Comparison of ENCODE assay signal across 8 cellular contexts in the genomic region with DNA sequence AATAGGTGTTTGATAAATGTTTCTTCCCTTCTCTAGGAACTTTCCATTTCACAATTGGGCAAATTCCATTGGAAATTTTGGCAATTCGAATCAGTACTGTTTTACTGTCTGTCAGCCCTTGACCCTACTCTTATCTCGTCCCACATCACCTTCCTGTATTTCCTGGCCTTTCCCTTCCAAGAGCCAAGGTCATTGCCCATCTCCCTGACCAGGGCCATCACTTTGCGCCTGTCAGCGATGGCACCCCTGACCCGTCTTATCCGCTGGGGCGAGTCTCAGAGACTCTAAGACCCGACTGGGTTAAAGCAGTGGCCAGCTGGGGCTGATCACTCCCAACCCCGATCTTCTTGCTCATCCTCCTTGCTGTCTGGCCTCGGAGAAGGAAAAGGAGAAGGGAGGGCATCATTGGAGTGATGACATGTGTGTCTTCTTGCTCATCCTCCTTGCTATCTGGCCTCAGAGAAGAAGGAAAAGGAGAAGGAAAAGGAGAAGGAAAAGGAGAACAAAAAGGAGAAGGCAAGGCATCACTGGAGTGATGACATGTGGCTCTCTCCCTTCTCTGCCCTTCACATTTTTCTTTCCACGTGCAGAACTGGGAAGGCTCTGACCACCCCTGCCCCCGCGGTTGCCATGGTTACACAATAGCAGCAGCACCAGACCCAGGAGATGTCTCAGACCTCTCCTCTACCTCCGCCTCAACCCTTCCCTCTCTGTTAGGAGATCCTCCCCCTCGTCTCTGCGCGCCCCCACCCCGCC. TPM values are rescaled to one million over a fixed set of nuclear protein-coding genes. Genes with fewer than 3 reads are reported as not detected.
A peak's percentile ranks its signal among the peaks of the same experiment; 100 is the strongest.
DNase-seq lines count a peak whose midpoint lies in the region; ATAC-seq and TF ChIP-seq lines count a peak whose summit lies in the region.

No MANE protein-coding gene starts in this region.

- peak overlapping the region; percentile 35 for H3K4me3 ChIP-seq in endocrine pancreas (ENCODE audit: control insufficient read depth, insufficient read depth, low read length)
- H3K4me3 ChIP-seq in mucosa of rectum (ENCODE audit: low read length in 2 of 2) = peak overlapping the region; percentile 64 to 71

- H3K36me3 ChIP-seq in endocrine pancreas (ENCODE audit: control insufficient read depth, insufficient read depth, low read length) (no peaks in the 10 kb centered on the region), mucosa of rectum (ENCODE audit: control insufficient read depth in 2 of 2, insufficient read depth in 2 of 2, low read length in 2 of 2) (no peaks in the 10 kb centered on the region)

- H3K9me3 ChIP-seq in endocrine pancreas (ENCODE audit: control insufficient read depth, low read length) (no peaks in the 10 kb centered on the region), mucosa of rectum (ENCODE audit: control insufficient read depth in 2 of 2, low read length in 2 of 2) (no peaks in the 10 kb centered on the region)

- no peaks in the 10 kb centered on the region for H3K4me1 ChIP-seq in endocrine pancreas (ENCODE audit: control insufficient read depth, insufficient read depth, low read length)
- no peaks in the 10 kb centered on the region for H3K4me1 ChIP-seq in mucosa of rectum (ENCODE audit: control insufficient read depth in 2 of 2, insufficient read depth in 2 of 2, low read length in 2 of 2)
- H3K4me1 ChIP-seq in foreskin keratinocyte = no peaks in the 10 kb centered on the region

- H3K27ac ChIP-seq in mucosa of rectum (ENCODE audit: low read depth in 2 of 2, low read length in 2 of 2) (peak overlapping the region in 1 of 2 donors; percentile 21), foreskin keratinocyte (no peak overlapping the region)

- H3K27me3 ChIP-seq in endocrine pancreas (ENCODE audit: control insufficient read depth, insufficient read depth, low read length) (peaks cover 7% of the 10 kb centered on the region), mucosa of rectum (ENCODE audit: control insufficient read depth in 2 of 2, insufficient read depth in 2 of 2, low read length in 2 of 2) (peaks cover 4 to 8% of the 10 kb centered on the region in 2 donors), foreskin keratinocyte (no peaks in the 10 kb centered on the region)

- no peak for TF ChIP-seq CTCF in foreskin keratinocyte (conservative IDR thresholded peaks at IDR 0.05)

- no peak for ATAC-seq in Right ventricle myocardium inferior
- no peak for ATAC-seq in Right ventricle myocardium superior (ENCODE audit: poor library complexity)
- no peak for ATAC-seq in activated CD4-positive, CD25-positive, alpha-beta regulatory T cell treated with anti-CD3 and anti-CD28 coated beads, Interleukin-2, amount 50 U/mL, for 24 hours
- ATAC-seq in foreskin keratinocyte = no peak
- no peak for ATAC-seq in HG02642 (IDR thresholded peaks at IDR 0.05; ENCODE audit: poor library complexity, unreplicated experiment)
- ATAC-seq in GM18511 (IDR thresholded peaks at IDR 0.05; ENCODE audit: unreplicated experiment) = no peak

- peak; percentile 62 for DNase-seq in Right ventricle myocardium inferior (ENCODE audit: missing footprints)
- no peak for DNase-seq in Right ventricle myocardium superior
- DNase-seq in foreskin keratinocyte = no peak

- intact Hi-C loops in Right ventricle myocardium inferior (cut with DNase I) = loop anchor here (5.0 kb wide), 1 partner anchor 142 kb away; no protein-coding TSS in a partner anchor
- intact Hi-C loops in Right ventricle myocardium superior (cut with DNase I) = no loop called here

- H3K9ac ChIP-seq in endocrine pancreas (ENCODE audit: control insufficient read depth, insufficient read depth, low read length) = no peak overlapping the region
- no peak overlapping the region for H3K9ac ChIP-seq in mucosa of rectum (ENCODE audit: low read depth in 1 of 2, low read length in 2 of 2)

RNA-seq across cellular contexts. Expression of a gene that starts 2.1 kb away (rescaled TPM):
- total RNA-seq in Right ventricle myocardium inferior (1.6 TPM), Right ventricle myocardium superior (1.1 TPM), foreskin keratinocyte (8.3 and 10.6 TPM in 2 replicates)
- polyA plus RNA-seq in foreskin keratinocyte = 0.82 and 1.2 TPM in 2 replicates
